Comparison of ENCODE assay signal across 1 cellular context in genomic region chr12:112103758-112104504, GRCh38.
TF ChIP-seq lines count a peak whose summit lies in the region.

No MANE protein-coding gene starts in this region.

TF ChIP-seq in GM23338, 12 proteins besides CTCF, POLR2A, EP300 and RAD21:
- TF ChIP-seq ETS1 (IDR thresholded peaks at IDR 0.05) = no peak
